In genomic region chr11:85647078-85647477, GRCh38 we compare ENCODE assay signal across 1 cellular context.
TF ChIP-seq lines count a peak whose summit lies in the region.

No MANE protein-coding gene starts in this region.

TF ChIP-seq in liver, 16 proteins besides CTCF, POLR2A, EP300 and RAD21:
- TF ChIP-seq GABPA (IDR thresholded peaks at IDR 0.05 in 1 of 2, conservative IDR thresholded peaks at IDR 0.05 in 1 of 2) = no peak
- no peak for TF ChIP-seq EGR1 (IDR thresholded peaks at IDR 0.05; ENCODE audit: low read depth in 2 of 2)
- TF ChIP-seq JUND (IDR thresholded peaks at IDR 0.05) = no peak
- TF ChIP-seq RXRA (IDR thresholded peaks at IDR 0.05) = no peak
- no peak for TF ChIP-seq HNF4A (conservative IDR thresholded peaks at IDR 0.05)
- TF ChIP-seq FOXA1 (IDR thresholded peaks at IDR 0.05) = no peak
